19 cellular contexts compared by ENCODE assay signal in the genomic region with DNA sequence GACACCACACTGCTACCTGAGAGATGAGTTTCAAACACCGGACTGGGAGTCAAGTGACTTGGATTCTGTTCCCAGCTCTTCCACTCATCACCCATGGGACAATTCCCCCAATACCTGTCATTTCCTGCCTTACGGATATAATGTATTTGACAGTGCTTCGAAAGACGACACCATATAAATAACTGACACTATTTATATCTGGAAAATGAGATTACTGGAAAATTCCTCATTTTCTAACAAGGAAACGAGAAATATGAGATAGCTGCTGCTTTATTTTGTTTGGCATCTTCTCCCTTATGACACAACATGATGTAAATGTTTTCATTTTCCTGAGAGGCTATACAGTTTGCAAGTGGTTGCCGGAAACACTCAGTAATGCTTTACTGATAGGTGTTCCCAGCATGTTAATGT. TPM values are rescaled to one million over a fixed set of nuclear protein-coding genes. Genes with fewer than 3 reads are reported as not detected.
A peak's percentile ranks its signal among the peaks of the same experiment; 100 is the strongest.
DNase-seq lines count a peak whose midpoint lies in the region; ATAC-seq and TF ChIP-seq lines count a peak whose summit lies in the region.
"Had no signal": no experiment of that assay in that cellular context is flagged by ENCODE, and none has a peak within 500 bp of the region (broad histone marks: within the 10 kb centered on the region; RNA-seq: fewer than 3 reads in every experiment).

No MANE protein-coding gene starts in this region.

- H3K27me3 ChIP-seq in osteoblast (ENCODE audit: insufficient read depth, low read length) (no peaks in the 10 kb centered on the region), H7 (ENCODE audit: control insufficient read depth, insufficient read depth, low read length) (no peaks in the 10 kb centered on the region)
- no peaks in the 10 kb centered on the region for H3K27me3 ChIP-seq in CD4-positive, alpha-beta T cell (ENCODE audit: control insufficient read depth, insufficient read depth, low read length)

- POLR2A ChIA-PET in OCI-LY7 (lab: Charles Lee): interaction anchor here (0.6 to 0.7 kb wide), 2 partner anchors 8 to 17 kb away, joined by 3 to 4 read pairs; no protein-coding TSS in a partner anchor
- POLR2A ChIA-PET in CD4-positive, alpha-beta T cell (lab: Charles Lee): interaction anchor here (1.2 kb wide), 1 partner anchor 22 kb away, joined by 3 read pairs; a partner anchor contains a TSS

- no peak overlapping the region for H3K27ac Mint-ChIP-seq in activated CD8-positive, alpha-beta memory T cell treated with anti-CD3 and anti-CD28 coated beads, Interleukin-2, amount 10 ng/mL, durations not matched to agents 7 days and 5 days
- H3K27ac Mint-ChIP-seq in CD4-positive, alpha-beta T cell: no peak overlapping the region
- H3K27ac Mint-ChIP-seq: CD4-positive, CD25-positive, alpha-beta regulatory T cell; endodermal cell had no signal

- H3K36me3 ChIP-seq in OCI-LY7 (ENCODE audit: insufficient read depth, low read length) (peaks cover 46% of the 10 kb centered on the region), osteoblast (ENCODE audit: insufficient read depth, low read length) (peaks cover 35% of the 10 kb centered on the region), H7 (replicated peaks; ENCODE audit: control insufficient read depth, insufficient read depth, low read length) (peaks cover 24% of the 10 kb centered on the region)

- no peak overlapping the region for H3K4me3 ChIP-seq in OCI-LY7 (ENCODE audit: low read depth, low read length, poor library complexity, severe bottlenecking)
- peak overlapping the region; percentile 16 for H3K4me3 ChIP-seq in osteoblast (ENCODE audit: insufficient read depth, low read length)
- no peak overlapping the region for H3K4me3 ChIP-seq in H7 (ENCODE audit: insufficient read depth, low read depth, low read length)

- DNase-seq in GM03348 (ENCODE audit: low spot score) (peak; percentile 36), OCI-LY7 (ENCODE audit: low spot score) (no peak), dermis blood vessel endothelial cell (peak; percentile 93), osteoblast (ENCODE audit: insufficient read length, low spot score, missing footprints) (peak; percentile 91), H7 (no peak)
- no peak for DNase-seq in activated CD8-positive, alpha-beta memory T cell treated with anti-CD3 and anti-CD28 coated beads, Interleukin-2, amount 10 ng/mL, durations not matched to agents 7 days and 5 days
- DNase-seq in CD4-positive, alpha-beta T cell: no peak
- DNase-seq: activated CD4-positive, alpha-beta T cell treated with anti-CD3 and anti-CD28 coated beads, Interleukin-2, amount 50 U/mL, for 4 hours; anterior cingulate cortex; CD4-positive, CD25-positive, alpha-beta regulatory T cell; endodermal cell; GF-D8; KBM-7; left cardiac atrium; NCI-H1694; NCI-H82; SHP77; stimulated activated CD4-positive, alpha-beta T cell treated with anti-CD3 and anti-CD28 coated beads, Interleukin-4, amount 100 ng/mL, for 1 hour had no signal

- H3K9me2 ChIP-seq in OCI-LY7 (ENCODE audit: insufficient read depth, low read length): no peaks in the 10 kb centered on the region

- CTCF ChIA-PET in OCI-LY7 (lab: Charles Lee; ENCODE audit: unreplicated experiment): no interaction called here
- CTCF ChIA-PET in activated CD8-positive, alpha-beta memory T cell treated with anti-CD3 and anti-CD28 coated beads, Interleukin-2, amount 10 ng/mL, durations not matched to agents 7 days and 5 days (lab: Charles Lee): interaction anchor here (0.6 to 3.0 kb wide), 2 partner anchors 22 to 38 kb away, joined by 3 to 16 read pairs; a partner anchor contains a TSS
- CTCF ChIA-PET in CD4-positive, alpha-beta T cell (lab: Charles Lee): interaction anchor here (0.7 kb wide), 1 partner anchor 23 kb away, joined by 3 read pairs; no protein-coding TSS in a partner anchor

- H4K20me1 ChIP-seq in OCI-LY7 (ENCODE audit: insufficient read depth, low read length): no peaks in the 10 kb centered on the region
- H4K20me1 ChIP-seq in osteoblast (ENCODE audit: insufficient read depth, low read length): no peaks in the 10 kb centered on the region

- TSS peak; percentile 28 for BruUV-seq in OCI-LY7 (replicated peaks; lab: Mats Ljungman, UMichigan)

- no peak overlapping the region for H3K27ac ChIP-seq in OCI-LY7 (ENCODE audit: low read depth, low read length, poor library complexity, severe bottlenecking)
- peak overlapping the region; percentile 92 for H3K27ac ChIP-seq in osteoblast (ENCODE audit: low read depth, low read length)
- H3K27ac ChIP-seq in CD4-positive, alpha-beta T cell (ENCODE audit: low read depth, low read length): no peak overlapping the region

- no peak overlapping the region for H3K4me3 Mint-ChIP-seq in activated CD8-positive, alpha-beta memory T cell treated with anti-CD3 and anti-CD28 coated beads, Interleukin-2, amount 10 ng/mL, durations not matched to agents 7 days and 5 days
- H3K4me3 Mint-ChIP-seq in CD4-positive, alpha-beta T cell: no peak overlapping the region
- H3K4me3 Mint-ChIP-seq: CD4-positive, CD25-positive, alpha-beta regulatory T cell; endodermal cell had no signal

- intact Hi-C loops in OCI-LY7 (cut with micrococcal nuclease; ENCODE audit: unreplicated experiment): no loop called here
- intact Hi-C loops in CD4-positive, alpha-beta T cell (cut with DNase I, micrococcal nuclease): no loop called here

- H3K4me2 ChIP-seq in OCI-LY7 (ENCODE audit: low read length) (no peak overlapping the region), osteoblast (ENCODE audit: insufficient read depth, low read length) (peak overlapping the region; percentile 68)

- TF ChIP-seq CTCF in OCI-LY7 (conservative IDR thresholded peaks at IDR 0.05; ENCODE audit: low read length) (no peak), osteoblast (IDR thresholded peaks at IDR 0.05; ENCODE audit: extremely low read depth, low read depth, low read length) (no peak)
- TF ChIP-seq CTCF in CD4-positive, alpha-beta T cell (IDR thresholded peaks at IDR 0.05): no peak

- no peaks in the 10 kb centered on the region for H3K79me2 ChIP-seq in OCI-LY7 (ENCODE audit: insufficient read depth, low read depth, low read length)
- H3K79me2 ChIP-seq in osteoblast (ENCODE audit: insufficient read depth, low read length): no peaks in the 10 kb centered on the region

- no peaks in the 10 kb centered on the region for H3K27me3 Mint-ChIP-seq in activated CD8-positive, alpha-beta memory T cell treated with anti-CD3 and anti-CD28 coated beads, Interleukin-2, amount 10 ng/mL, durations not matched to agents 7 days and 5 days
- no peaks in the 10 kb centered on the region for H3K27me3 Mint-ChIP-seq in CD4-positive, alpha-beta T cell
- H3K27me3 Mint-ChIP-seq: CD4-positive, CD25-positive, alpha-beta regulatory T cell had no signal

- no peak for ATAC-seq in activated CD8-positive, alpha-beta memory T cell treated with anti-CD3 and anti-CD28 coated beads, Interleukin-2, amount 10 ng/mL, durations not matched to agents 7 days and 5 days
- no peak for ATAC-seq in GM21529 (IDR thresholded peaks at IDR 0.05; ENCODE audit: unreplicated experiment)
- ATAC-seq in CD4-positive, alpha-beta T cell (ENCODE audit: poor library complexity): no peak

- peaks cover 51% of the 10 kb centered on the region for H3K36me3 Mint-ChIP-seq in activated CD8-positive, alpha-beta memory T cell treated with anti-CD3 and anti-CD28 coated beads, Interleukin-2, amount 10 ng/mL, durations not matched to agents 7 days and 5 days
- peaks cover 49% of the 10 kb centered on the region for H3K36me3 Mint-ChIP-seq in CD4-positive, alpha-beta T cell (ENCODE audit: low read depth)

- H3K4me1 ChIP-seq in OCI-LY7 (ENCODE audit: insufficient read depth, low read length, poor library complexity, severe bottlenecking): no peaks in the 10 kb centered on the region
- H3K4me1 ChIP-seq in osteoblast (ENCODE audit: insufficient read depth, low read length): peaks cover 18% of the 10 kb centered on the region

- H2AFZ ChIP-seq in OCI-LY7 (ENCODE audit: low read length) (no peak overlapping the region), osteoblast (ENCODE audit: low read length) (peak overlapping the region; percentile 11)

- H3K4me1 Mint-ChIP-seq in activated CD8-positive, alpha-beta memory T cell treated with anti-CD3 and anti-CD28 coated beads, Interleukin-2, amount 10 ng/mL, durations not matched to agents 7 days and 5 days: peaks cover 34% of the 10 kb centered on the region
- no peaks in the 10 kb centered on the region for H3K4me1 Mint-ChIP-seq in CD4-positive, alpha-beta T cell (ENCODE audit: low read depth)
- H3K4me1 Mint-ChIP-seq: endodermal cell had no signal

- H3K9me3 Mint-ChIP-seq in activated CD8-positive, alpha-beta memory T cell treated with anti-CD3 and anti-CD28 coated beads, Interleukin-2, amount 10 ng/mL, durations not matched to agents 7 days and 5 days (ENCODE audit: low read depth): no peaks in the 10 kb centered on the region
- no peaks in the 10 kb centered on the region for H3K9me3 Mint-ChIP-seq in CD4-positive, alpha-beta T cell
- H3K9me3 Mint-ChIP-seq: CD4-positive, CD25-positive, alpha-beta regulatory T cell; endodermal cell had no signal

- H3K9me3 ChIP-seq in OCI-LY7 (ENCODE audit: low read length) (no peaks in the 10 kb centered on the region), osteoblast (ENCODE audit: low read depth, low read length) (no peaks in the 10 kb centered on the region)
- H3K9me3 ChIP-seq in CD4-positive, alpha-beta T cell (ENCODE audit: control insufficient read depth, low read length): no peaks in the 10 kb centered on the region

RNA-seq across cellular contexts. Expression of a gene that starts 8.6 kb away (rescaled TPM):
- 16.6 and 23.4 TPM in 2 replicates for total RNA-seq in OCI-LY7 (2014; rRNA removed; shearing (Covaris generic))
- total RNA-seq in OCI-LY7 (2022) (17.2 and 17.6 TPM in 2 replicates), dermis blood vessel endothelial cell (12.5 and 19.9 TPM in 2 replicates), osteoblast (13.0 and 16.8 TPM in 2 replicates)
- total RNA-seq in activated CD8-positive, alpha-beta memory T cell treated with anti-CD3 and anti-CD28 coated beads, Interleukin-2, amount 10 ng/mL, durations not matched to agents 7 days and 5 days: 10 to 100 TPM; 17.6 to 19.2 TPM
- total RNA-seq in H7 (2014; rRNA removed; shearing (Covaris generic)): 29.9 and 32.2 TPM in 2 replicates
- 1 to 10 TPM; 3.4 to 3.7 TPM for total RNA-seq in CD4-positive, alpha-beta T cell

RNA-seq across cellular contexts. Expression of a gene that starts 8.9 kb away (rescaled TPM):
- 49.3 and 53.3 TPM in 2 replicates for total RNA-seq in OCI-LY7 (2014; rRNA removed; shearing (Covaris generic))
- total RNA-seq in OCI-LY7 (2022) (77.4 and 82.7 TPM in 2 replicates), dermis blood vessel endothelial cell (14.8 and 15.7 TPM in 2 replicates), osteoblast (10.0 and 13.4 TPM in 2 replicates)
- total RNA-seq in activated CD8-positive, alpha-beta memory T cell treated with anti-CD3 and anti-CD28 coated beads, Interleukin-2, amount 10 ng/mL, durations not matched to agents 7 days and 5 days: 10 to 100 TPM; 31.6 to 49.0 TPM
- total RNA-seq in H7 (2014; rRNA removed; shearing (Covaris generic)): 87.5 and 128 TPM in 2 replicates
- total RNA-seq in CD4-positive, alpha-beta T cell: 1 to 10 TPM; 2.6 to 4.0 TPM

RNA-seq across cellular contexts. Expression of a gene that starts 22.0 kb away (rescaled TPM):
- total RNA-seq in OCI-LY7 (2014; rRNA removed; shearing (Covaris generic)): 19.5 and 21.4 TPM in 2 replicates
- total RNA-seq in OCI-LY7 (2022) (32.9 and 34.1 TPM in 2 replicates), dermis blood vessel endothelial cell (23.8 and 30.1 TPM in 2 replicates), osteoblast (25.9 and 28.6 TPM in 2 replicates)
- total RNA-seq in activated CD8-positive, alpha-beta memory T cell treated with anti-CD3 and anti-CD28 coated beads, Interleukin-2, amount 10 ng/mL, durations not matched to agents 7 days and 5 days: 10 to 100 TPM; 35.5 to 42.4 TPM
- 36.1 and 48.1 TPM in 2 replicates for total RNA-seq in H7 (2014; rRNA removed; shearing (Covaris generic))
- total RNA-seq in CD4-positive, alpha-beta T cell: 10 to 100 TPM; 14.2 to 16.1 TPM

RNA-seq across cellular contexts. Expression of a gene that starts 49.9 kb away (rescaled TPM):
- 35.2 and 35.8 TPM in 2 replicates for total RNA-seq in OCI-LY7 (2014; rRNA removed; shearing (Covaris generic))
- total RNA-seq in OCI-LY7 (2022): 118 and 144 TPM in 2 replicates
- 93.3 and 165 TPM in 2 replicates for total RNA-seq in dermis blood vessel endothelial cell
- total RNA-seq in osteoblast: 199 and 219 TPM in 2 replicates
- 100 to 1,000 TPM; 139 to 141 TPM for total RNA-seq in activated CD8-positive, alpha-beta memory T cell treated with anti-CD3 and anti-CD28 coated beads, Interleukin-2, amount 10 ng/mL, durations not matched to agents 7 days and 5 days
- 146 and 174 TPM in 2 replicates for total RNA-seq in H7 (2014; rRNA removed; shearing (Covaris generic))
- total RNA-seq in CD4-positive, alpha-beta T cell: 100 to 1,000 TPM; 180 to 190 TPM

Comparison
In these comparisons a context has a peak if more than half of its experiments do, and no peak if none do; other contexts are left out.
1. DNase-seq: peak in GM03348 (single experiment), dermis blood vessel endothelial cell (single experiment) and osteoblast (single experiment); none in OCI-LY7 (single experiment), activated CD8-positive, alpha-beta memory T cell treated with anti-CD3 and anti-CD28 coated beads, Interleukin-2, amount 10 ng/mL, durations not matched to agents 7 days and 5 days (single experiment), H7 (single experiment) and CD4-positive, alpha-beta T cell (0 of 10).